In genomic region chr17:76033139-76033538, GRCh38 we compare ENCODE assay signal across 2 cellular contexts.
A peak's percentile ranks its signal among the peaks of the same experiment; 100 is the strongest.
TF ChIP-seq lines count a peak whose summit lies in the region.

No MANE protein-coding gene starts in this region.

TF ChIP-seq in HEK293, 187 proteins besides CTCF, POLR2A, EP300 and RAD21:
- no peak for TF ChIP-seq ZNF660 (tag by site-specific recombination; IDR thresholded peaks at IDR 0.05)
- TF ChIP-seq SCRT2 (tag by site-specific recombination; IDR thresholded peaks at IDR 0.05): no peak
- TF ChIP-seq TRIM28 (IDR thresholded peaks at IDR 0.05; ENCODE audit: borderline replicate concordance, low read length): peak; percentile 58; the same call in 1 of the 2 replicates

TF ChIP-seq in K562, 482 proteins besides CTCF, POLR2A, EP300 and RAD21:
- TF ChIP-seq ZNF324 (CRISPR knock-in tag; IDR thresholded peaks at IDR 0.05): peak; percentile 74
- TF ChIP-seq CREB1 (IDR thresholded peaks at IDR 0.05): no peak
- TF ChIP-seq CREB1 (CRISPR knock-in tag; IDR thresholded peaks at IDR 0.05): no peak
